In the genomic region with DNA sequence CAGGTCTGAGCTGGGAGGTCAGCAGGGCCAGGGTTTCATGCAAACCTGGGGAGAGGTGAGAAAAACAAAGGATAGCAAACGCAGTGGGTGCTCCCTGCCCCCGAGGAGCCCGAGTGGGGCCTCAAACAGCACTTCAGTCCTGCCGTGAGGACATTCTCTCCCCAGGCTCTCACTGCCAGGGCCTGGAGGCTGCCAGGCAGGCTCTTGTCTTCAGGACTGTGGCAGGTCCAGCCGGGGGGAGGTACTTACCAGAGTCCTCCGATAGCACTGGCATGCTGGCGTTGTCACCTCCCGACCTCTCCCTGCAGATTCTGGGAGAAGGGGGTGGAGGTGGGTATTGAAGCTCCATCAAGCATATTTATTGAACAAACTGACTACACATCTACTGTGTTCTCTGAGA, we compare ENCODE assay signal across 11 cellular contexts. TPM values are rescaled to one million over a fixed set of nuclear protein-coding genes. Genes with fewer than 3 reads are reported as not detected.
DNase-seq lines count a peak whose midpoint lies in the region; ATAC-seq and TF ChIP-seq lines count a peak whose summit lies in the region.
"Had no signal": no experiment of that assay in that cellular context is flagged by ENCODE, and none has a peak within 500 bp of the region (broad histone marks: within the 10 kb centered on the region; RNA-seq: fewer than 3 reads in every experiment).

No MANE protein-coding gene starts in this region.

- DNase-seq in activated CD8-positive, alpha-beta memory T cell treated with anti-CD3 and anti-CD28 coated beads, Interleukin-2, amount 10 ng/mL, durations not matched to agents 7 days and 5 days, result no peak
- no peak for DNase-seq in activated CD8-positive, alpha-beta memory T cell treated with anti-CD3 and anti-CD28 coated beads for 24 hours
- DNase-seq in activated B cell treated with CpG ODN at 0.5 μM for 24 hours, result no peak
- DNase-seq in left ventricle myocardium superior, result peak; percentile 90
- DNase-seq in spleen, result peak; percentile 56
- DNase-seq in NCI-H2171 (lab: John Stamatoyannopoulos, UW), result no peak
- DNase-seq: aorta, GDM1 had no signal

- 83 to 96% (median 87%) methylated on average over 5 to 8 of the region's 8 CpGs for WGBS in spleen, 5 donors

- H3K27me3 ChIP-seq in spleen (replicated peaks in 1 of 7), result peaks cover 0 to 42% (median 17%) of the 10 kb centered on the region in 7 donors

- no peak for TF ChIP-seq POLR2A in spleen (IDR thresholded peaks at IDR 0.05)

- H3K27ac ChIP-seq in spleen, result no peak overlapping the region

- peaks cover 0 to 7% (median 0%) of the 10 kb centered on the region in 6 donors for H3K36me3 ChIP-seq in spleen

- TF ChIP-seq CTCF in activated B cell treated with CpG ODN at 0.5 μM for 24 hours (IDR thresholded peaks at IDR 0.05) (no peak), spleen (IDR thresholded peaks at IDR 0.05 in 8 of 11, conservative IDR thresholded peaks at IDR 0.05 in 3 of 11) (no peak)

- POLR2A ChIA-PET in activated B cell treated with CpG ODN at 0.5 μM for 24 hours (lab: Charles Lee), result no interaction called here

- intact Hi-C loops in activated B cell treated with CpG ODN at 0.5 μM for 24 hours (cut with micrococcal nuclease), result loop anchor here (5.0 kb wide), 1 partner anchor 49 kb away; the partner anchor contains the start of gene CFAP97D1
- intact Hi-C loops in left ventricle myocardium superior (cut with micrococcal nuclease), result no loop called here
- intact Hi-C loops in spleen (cut with DNase I; ENCODE audit: low total_unique reads), result no loop called here

- no peaks in the 10 kb centered on the region for H3K9me3 ChIP-seq in spleen

- ATAC-seq in activated CD8-positive, alpha-beta memory T cell treated with anti-CD3 and anti-CD28 coated beads, Interleukin-2, amount 10 ng/mL, durations not matched to agents 7 days and 5 days, result no peak
- no peak for ATAC-seq in activated B cell treated with CpG ODN at 0.5 μM for 24 hours (ENCODE audit: low read depth)
- peak; percentile 82 for ATAC-seq in left ventricle myocardium superior
- no peak for ATAC-seq in HG02973 (IDR thresholded peaks at IDR 0.05; ENCODE audit: unreplicated experiment)
- no peak for ATAC-seq in HG03432 (IDR thresholded peaks at IDR 0.05; ENCODE audit: unreplicated experiment)

- peaks cover 7 to 46% (median 26%) of the 10 kb centered on the region in 6 donors for H3K4me1 ChIP-seq in spleen

- H3K4me3 ChIP-seq in spleen, result peak overlapping the region in 2 of 8 donors; percentile 59 to 78

- no peaks in the 10 kb centered on the region for H3K36me3 Mint-ChIP-seq in activated CD8-positive, alpha-beta memory T cell treated with anti-CD3 and anti-CD28 coated beads, Interleukin-2, amount 10 ng/mL, durations not matched to agents 7 days and 5 days
- H3K36me3 Mint-ChIP-seq in activated B cell treated with CpG ODN at 0.5 μM for 24 hours (ENCODE audit: low read depth), result no peaks in the 10 kb centered on the region

- no peaks in the 10 kb centered on the region for H3K9me3 Mint-ChIP-seq in activated CD8-positive, alpha-beta memory T cell treated with anti-CD3 and anti-CD28 coated beads, Interleukin-2, amount 10 ng/mL, durations not matched to agents 7 days and 5 days (ENCODE audit: low read depth)
- no peaks in the 10 kb centered on the region for H3K9me3 Mint-ChIP-seq in activated B cell treated with CpG ODN at 0.5 μM for 24 hours

- H3K4me1 Mint-ChIP-seq in activated CD8-positive, alpha-beta memory T cell treated with anti-CD3 and anti-CD28 coated beads, Interleukin-2, amount 10 ng/mL, durations not matched to agents 7 days and 5 days, result peaks cover 13% of the 10 kb centered on the region
- peaks cover 10% of the 10 kb centered on the region for H3K4me1 Mint-ChIP-seq in activated B cell treated with CpG ODN at 0.5 μM for 24 hours

- H3K4me3 Mint-ChIP-seq in activated CD8-positive, alpha-beta memory T cell treated with anti-CD3 and anti-CD28 coated beads, Interleukin-2, amount 10 ng/mL, durations not matched to agents 7 days and 5 days, result peak overlapping the region; percentile 14
- peak overlapping the region; percentile 72 for H3K4me3 Mint-ChIP-seq in activated B cell treated with CpG ODN at 0.5 μM for 24 hours

- CTCF ChIA-PET in activated CD8-positive, alpha-beta memory T cell treated with anti-CD3 and anti-CD28 coated beads, Interleukin-2, amount 10 ng/mL, durations not matched to agents 7 days and 5 days (lab: Charles Lee), result interaction anchor here (1.3 kb wide), 1 partner anchor 14 kb away, joined by 7 read pairs; no protein-coding TSS in a partner anchor
- CTCF ChIA-PET in activated B cell treated with CpG ODN at 0.5 μM for 24 hours (lab: Charles Lee), result no interaction called here

- peaks cover 61% of the 10 kb centered on the region for H3K27me3 Mint-ChIP-seq in activated CD8-positive, alpha-beta memory T cell treated with anti-CD3 and anti-CD28 coated beads, Interleukin-2, amount 10 ng/mL, durations not matched to agents 7 days and 5 days
- H3K27me3 Mint-ChIP-seq in activated B cell treated with CpG ODN at 0.5 μM for 24 hours, result peaks cover 56% of the 10 kb centered on the region

- H3K27ac Mint-ChIP-seq in activated CD8-positive, alpha-beta memory T cell treated with anti-CD3 and anti-CD28 coated beads, Interleukin-2, amount 10 ng/mL, durations not matched to agents 7 days and 5 days, result no peak overlapping the region
- no peak overlapping the region for H3K27ac Mint-ChIP-seq in activated B cell treated with CpG ODN at 0.5 μM for 24 hours

RNA-seq across cellular contexts. Expression of gene MPP3, which starts 1.3 kb away (rescaled TPM):
- total RNA-seq in activated CD8-positive, alpha-beta memory T cell treated with anti-CD3 and anti-CD28 coated beads, Interleukin-2, amount 10 ng/mL, durations not matched to agents 7 days and 5 days, result not detected
- total RNA-seq in activated B cell treated with CpG ODN at 0.5 μM for 24 hours (not detected in 2 replicates), left ventricle myocardium superior (55.5 TPM), spleen (10 to 100 TPM in 2 of 7 donors, 1 to 10 TPM in 5; 3.3 to 23.9 (median 9.7) TPM)
- 1 to 10 TPM; 1.9 to 7.1 (median 5.7) TPM for polyA plus RNA-seq in spleen

RNA-seq across cellular contexts. Expression of gene CD300LG, which starts 15.3 kb away (rescaled TPM):
- not detected for total RNA-seq in activated CD8-positive, alpha-beta memory T cell treated with anti-CD3 and anti-CD28 coated beads, Interleukin-2, amount 10 ng/mL, durations not matched to agents 7 days and 5 days
- total RNA-seq in activated B cell treated with CpG ODN at 0.5 μM for 24 hours (not detected in 2 replicates), left ventricle myocardium superior (19.1 TPM), spleen (1 to 10 TPM in 6 of 7 donors, under 1 TPM in 1; 0.77 to 5.3 (median 3.6) TPM)
- polyA plus RNA-seq in spleen, result 1 to 10 TPM in 1 of 3 donors, under 1 TPM in 2; 0.33 to 1.7 (median 0.73) TPM
- polyA plus RNA-seq: AG04450 had no signal

RNA-seq across cellular contexts. Expression of gene CFAP97D1, which starts 51.4 kb away (rescaled TPM):
- not detected for total RNA-seq in activated CD8-positive, alpha-beta memory T cell treated with anti-CD3 and anti-CD28 coated beads, Interleukin-2, amount 10 ng/mL, durations not matched to agents 7 days and 5 days
- total RNA-seq in activated B cell treated with CpG ODN at 0.5 μM for 24 hours, result not detected in 2 replicates
- total RNA-seq in left ventricle myocardium superior, result not detected
- total RNA-seq in spleen, result under 1 TPM in 4 of 7 donors, not detected in 3; 0.17 to 0.32 (median 0.20) TPM
- under 1 TPM in 1 of 3 donors, not detected in 2; 0.06 TPM for polyA plus RNA-seq in spleen
- total RNA-seq: aorta had no signal

RNA-seq across cellular contexts. Expression of gene DUSP3, which starts 52.9 kb away (rescaled TPM):
- total RNA-seq in activated CD8-positive, alpha-beta memory T cell treated with anti-CD3 and anti-CD28 coated beads, Interleukin-2, amount 10 ng/mL, durations not matched to agents 7 days and 5 days, result 1 to 10 TPM; 5.6 to 6.0 TPM
- 16.4 and 16.6 TPM in 2 replicates for total RNA-seq in activated B cell treated with CpG ODN at 0.5 μM for 24 hours
- total RNA-seq in left ventricle myocardium superior, result 243 TPM
- 10 to 100 TPM; 55.0 to 96.2 (median 87.5) TPM for total RNA-seq in spleen
- 10 to 100 TPM; 25.7 to 45.7 (median 32.1) TPM for polyA plus RNA-seq in spleen

Comparison
In these comparisons a context has a peak if more than half of its experiments do, and no peak if none do; other contexts are left out.
1. DNase-seq: peak in left ventricle myocardium superior (single experiment) and spleen (single experiment); none in activated CD8-positive, alpha-beta memory T cell treated with anti-CD3 and anti-CD28 coated beads, Interleukin-2, amount 10 ng/mL, durations not matched to agents 7 days and 5 days (single experiment), activated CD8-positive, alpha-beta memory T cell treated with anti-CD3 and anti-CD28 coated beads for 24 hours (single experiment), activated B cell treated with CpG ODN at 0.5 μM for 24 hours (single experiment) and NCI-H2171 (single experiment).